In genomic region chr12:18204053-18204452, GRCh38 we compare ENCODE assay signal across 11 cellular contexts. TPM values are rescaled to one million over a fixed set of nuclear protein-coding genes. Genes with fewer than 3 reads are reported as not detected.
"Had no signal": no experiment of that assay in that cellular context is flagged by ENCODE, and none has a peak within 500 bp of the region (broad histone marks: within the 10 kb centered on the region; RNA-seq: fewer than 3 reads in every experiment).

No MANE protein-coding gene starts in this region.

- H3K36me3 ChIP-seq: HAP-1 had no signal

- H3K4me1 ChIP-seq: HAP-1 had no signal

- H3K27ac ChIP-seq: GM23248 had no signal

- DNase-seq: GM23248, GOT3, H7, HFFc6, KBM-7 had no signal

- H3K9ac ChIP-seq: GM23248 had no signal

- ATAC-seq: HCT116, HepG2 had no signal

- H3K9me3 ChIP-seq: HAP-1 had no signal

- H2AFZ ChIP-seq: GM23248 had no signal

- H3K4me3 ChIP-seq: GM23248, HAP-1 had no signal

RNA-seq across cellular contexts. Expression of gene PIK3C2G, which starts 57.3 kb away (rescaled TPM):
- total RNA-seq: GM23248, H4, H7, HepG2, HFFc6, HT1080 had no signal
- polyA plus RNA-seq: GM23248, HepG2, IgD-negative memory B cell had no signal
